1 cellular context compared by ENCODE assay signal in the genomic region with DNA sequence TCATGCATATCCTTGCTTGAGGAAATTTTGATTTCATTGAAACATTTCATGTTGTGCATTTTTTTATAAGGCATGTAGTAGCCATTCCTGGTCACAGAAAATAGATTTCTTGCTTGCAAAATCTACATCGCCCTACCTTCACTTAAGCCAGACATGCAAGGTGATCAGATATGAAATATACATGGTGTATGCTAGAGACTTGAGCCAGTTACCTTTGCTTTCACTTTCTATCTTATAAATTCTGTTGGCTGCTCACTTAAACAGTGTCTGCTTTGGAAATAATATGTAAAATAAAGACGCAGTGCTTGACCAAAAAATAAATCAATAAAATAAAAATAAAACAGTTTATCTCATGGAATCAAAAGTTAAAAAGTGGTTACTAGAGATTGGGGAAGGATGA.
TF ChIP-seq lines count a peak whose summit lies in the region.

No MANE protein-coding gene starts in this region.

TF ChIP-seq in SK-N-SH, 30 proteins besides CTCF, POLR2A, EP300 and RAD21 (continued from another document):
- TF ChIP-seq, protein P1, sequence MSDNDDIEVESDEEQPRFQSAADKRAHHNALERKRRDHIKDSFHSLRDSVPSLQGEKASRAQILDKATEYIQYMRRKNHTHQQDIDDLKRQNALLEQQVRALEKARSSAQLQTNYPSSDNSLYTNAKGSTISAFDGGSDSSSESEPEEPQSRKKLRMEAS (IDR thresholded peaks at IDR 0.05; ENCODE audit: low read depth), result no peak
